20 cellular contexts compared by ENCODE assay signal in the genomic region with DNA sequence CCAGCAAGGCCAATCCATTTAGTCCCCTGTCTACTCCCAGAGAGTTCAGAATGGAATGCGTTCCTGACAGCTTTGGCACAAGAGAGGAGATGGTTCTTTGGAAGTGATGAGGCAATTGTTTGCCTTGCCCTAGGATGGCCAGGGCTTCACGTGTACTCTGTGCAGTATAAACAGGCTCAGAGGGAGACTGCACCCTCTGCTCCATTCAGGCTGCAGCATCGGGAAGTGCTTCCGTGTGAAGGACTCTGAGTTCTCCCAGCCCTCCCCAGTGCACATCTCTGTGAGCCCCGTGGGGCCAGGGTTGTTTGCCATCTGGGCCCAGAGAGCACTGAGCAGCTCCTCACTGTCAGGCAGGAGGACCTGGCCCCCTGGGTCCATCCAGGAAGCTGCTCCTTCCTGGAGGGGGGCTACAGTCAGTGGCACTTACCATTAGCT.
DNase-seq lines count a peak whose midpoint lies in the region; ATAC-seq, FAIRE-seq and TF ChIP-seq lines count a peak whose summit lies in the region.
"Had no signal": no experiment of that assay in that cellular context is flagged by ENCODE, and none has a peak within 500 bp of the region (broad histone marks: within the 10 kb centered on the region; RNA-seq: fewer than 3 reads in every experiment).

No MANE protein-coding gene starts in this region.

- peak; percentile 67 to 82 for DNase-seq in T47D (ENCODE audit: low read depth in 1 of 2, low spot score in 1 of 2)
- no peak for DNase-seq in MCF 10A (ENCODE audit: unreplicated experiment)
- peak; percentile 10 for DNase-seq in astrocyte of the spinal cord (ENCODE audit: low read depth, low spot score)
- DNase-seq in HepG2 (ENCODE audit: low spot score): peak; percentile 88
- DNase-seq in cerebellar nuclear complex (lab: John Stamatoyannopoulos, UW): no peak
- DNase-seq: CD8-positive, alpha-beta memory T cell; DMS79 treated with DMSO at 0.1 percent for 48 hours; H7; Karpas-422; NCI-H1092 treated with DMSO at 0.1 percent for 48 hours; NCI-H146; NCI-H2029 treated with DMSO at 0.1 percent for 48 hours; NCI-H748 treated with DMSO at 0.1 percent for 48 hours; NK-92 treated with Interleukin-12 subunit alpha and Interleukin-12 subunit beta, amount 100 ng/mL, for 24 hours; Right ventricle myocardium superior; SK-N-SH had no signal

- in situ Hi-C loops in T47D (cut with HindIII; ENCODE audit: low pct_unique_long_range_greater_than_20kb, low sequenced_read_pairs): no loop called here
- in situ Hi-C loops in astrocyte of the spinal cord (cut with HindIII; ENCODE audit: low sequenced_read_pairs): no loop called here
- in situ Hi-C loops in HepG2 (cut with HindIII; ENCODE audit: extremely low pct_ligation_motif_present, low pct_unique_long_range_greater_than_20kb): loop anchor here (10.0 kb wide), 1 partner anchor 294 kb away; a partner anchor contains a TSS

- CTCF ChIA-PET in MCF 10A (lab: Yijun Ruan, JAX) (interaction anchor here (0.5 to 1.4 kb wide), 3 partner anchors 30 to 298 kb away, joined by 3 read pairs; no protein-coding TSS in a partner anchor), HepG2 (lab: Yijun Ruan, JAX; ENCODE audit: low intra/inter-chr PET ratio, low total read pairs) (no interaction called here)

- peaks cover 48% of the 10 kb centered on the region for H3K27me3 Mint-ChIP-seq in MCF 10A (ENCODE audit: insufficient read depth, unreplicated experiment)

- H3K4me2 ChIP-seq in HepG2 (ENCODE audit: low read depth, low read length): peak overlapping the region; percentile 59
- H3K4me2 ChIP-seq: SK-N-SH had no signal

- peak overlapping the region; percentile 24; the same call in 1 of the 2 replicates for H3K9ac ChIP-seq in HepG2 (ENCODE audit: insufficient read depth, low read depth, low read length)
- H3K9ac ChIP-seq: SK-N-SH had no signal

- 0% methylated on average over 2 of the region's 5 CpGs for WGBS in HepG2 (ENCODE audit: low lambda C conversion rate)

- H3K27me3 ChIP-seq in HepG2 (ENCODE audit: control insufficient read depth in 1 of 2, insufficient read depth in 2 of 2, low read length in 2 of 2): no peaks in the 10 kb centered on the region

- intact Hi-C loops in MCF 10A (cut with micrococcal nuclease) (loop anchor here (10.0 kb wide), 1 partner anchor 306 kb away; no protein-coding TSS in a partner anchor), HepG2 (cut with micrococcal nuclease; ENCODE audit: unreplicated experiment) (loop anchor here (10.0 kb wide), 1 partner anchor 294 kb away; a partner anchor contains a TSS)

- H2AFZ ChIP-seq in HepG2 (ENCODE audit: low read length): no peak overlapping the region

- H3K36me3 ChIP-seq in HepG2 (replicated peaks in 1 of 2; ENCODE audit: control insufficient read depth in 1 of 2, insufficient read depth in 2 of 2, low read length in 2 of 2): no peaks in the 10 kb centered on the region

- POLR2A ChIA-PET in MCF 10A (lab: Yijun Ruan, JAX): no interaction called here
- POLR2A ChIA-PET in HepG2 (lab: Yijun Ruan, JAX): interaction anchor here (0.5 to 2.5 kb wide), 3 partner anchors 10 to 598 kb away, joined by 3 to 23 read pairs (median 3); no protein-coding TSS in a partner anchor

- no peaks in the 10 kb centered on the region for H3K79me2 ChIP-seq in HepG2 (ENCODE audit: insufficient read depth, low read length)

- no peaks in the 10 kb centered on the region for H4K20me1 ChIP-seq in HepG2 (ENCODE audit: insufficient read depth, low read length)

- no peaks in the 10 kb centered on the region for H3K9me3 Mint-ChIP-seq in MCF 10A (ENCODE audit: unreplicated experiment)
- H3K9me3 Mint-ChIP-seq: CD8-positive, alpha-beta memory T cell; IgD-negative memory B cell had no signal

- H3K4me1 ChIP-seq in HepG2 (ENCODE audit: insufficient read depth, low read length): peaks cover 56% of the 10 kb centered on the region

- H3K27ac ChIP-seq in HepG2 (ENCODE audit: extremely low read length, insufficient read depth, low read length): peak overlapping the region; percentile 76

- no peak for TF ChIP-seq RAD21 in HepG2 (CRISPR knock-in tag; IDR thresholded peaks at IDR 0.05)

- no peaks in the 10 kb centered on the region for H3K36me3 Mint-ChIP-seq in MCF 10A (ENCODE audit: insufficient read depth, unreplicated experiment)
- H3K36me3 Mint-ChIP-seq: CD8-positive, alpha-beta memory T cell; IgD-negative memory B cell had no signal

- no peak overlapping the region for H3K27ac Mint-ChIP-seq in MCF 10A (ENCODE audit: low read depth, unreplicated experiment)

- ATAC-seq in HepG2 (peak; percentile 98), GM21825 (IDR thresholded peaks at IDR 0.05; ENCODE audit: unreplicated experiment) (no peak)
- no peak for ATAC-seq in activated CD4-positive, CD25-positive, alpha-beta regulatory T cell treated with anti-CD3 and anti-CD28 coated beads, Interleukin-2, amount 50 U/mL, for 24 hours

- no peaks in the 10 kb centered on the region for H3K9me3 ChIP-seq in HepG2 (ENCODE audit: low read length)
- H3K9me3 ChIP-seq: SK-N-SH had no signal

- TF ChIP-seq POLR2A in HepG2 (IDR thresholded peaks at IDR 0.05; ENCODE audit: insufficient read depth in 1 of 2, low read depth in 2 of 2, low read length in 2 of 2): peak; percentile 41; a peak in 2 of 4 replicates

- no peak overlapping the region for H3K4me3 ChIP-seq in astrocyte of the spinal cord (ENCODE audit: low read depth, low read length)
- peak overlapping the region in 1 of 3 experiments; percentile 38; a peak in 2 of 6 replicates for H3K4me3 ChIP-seq in HepG2 (replicated peaks in 1 of 3; ENCODE audit: insufficient read depth in 1 of 3, low read depth in 2 of 3, low read length in 3 of 3)

- H3K4me3 Mint-ChIP-seq in MCF 10A (ENCODE audit: unreplicated experiment): no peak overlapping the region
- H3K4me3 Mint-ChIP-seq: CD8-positive, alpha-beta memory T cell; IgD-negative memory B cell had no signal

- no TSS peak for BruUV-seq in MCF 10A (replicated peaks; lab: Mats Ljungman, UMichigan)
- no TSS peak for BruUV-seq in HepG2 (replicated peaks; lab: Mats Ljungman, UMichigan)

- no peaks in the 10 kb centered on the region for H3K4me1 Mint-ChIP-seq in MCF 10A (ENCODE audit: insufficient read depth, unreplicated experiment)

- TF ChIP-seq EP300 in HepG2 (IDR thresholded peaks at IDR 0.05; ENCODE audit: low read depth in 2 of 2, low read length in 2 of 2) (peak in 1 of 2 experiments; percentile 88; a peak in 2 of 4 replicates), HepG2 (CRISPR knock-in tag; IDR thresholded peaks at IDR 0.05; ENCODE audit: borderline replicate concordance) (peak; percentile 76; the same call in 1 of the 2 replicates)

- TF ChIP-seq CTCF in MCF 10A (IDR thresholded peaks at IDR 0.05; ENCODE audit: unreplicated experiment) (no peak), astrocyte of the spinal cord (IDR thresholded peaks at IDR 0.05; ENCODE audit: low read depth, low read length) (no peak), HepG2 (CRISPR knock-in tag; IDR thresholded peaks at IDR 0.05) (no peak)

- peak; percentile 96 for FAIRE-seq in HepG2 (lab: Jason Lieb, UNC)
- FAIRE-seq: D721Med had no signal

TF ChIP-seq in HepG2, 621 proteins besides CTCF, POLR2A, EP300 and RAD21 (continues in another document):
- TF ChIP-seq SYNCRIP (IDR thresholded peaks at IDR 0.05; ENCODE audit: insufficient read depth, low read depth, low read length): no peak
- no peak for TF ChIP-seq ZNF484 (CRISPR knock-in tag; IDR thresholded peaks at IDR 0.05; ENCODE audit: borderline replicate concordance, low read depth)
- TF ChIP-seq, protein P1, sequence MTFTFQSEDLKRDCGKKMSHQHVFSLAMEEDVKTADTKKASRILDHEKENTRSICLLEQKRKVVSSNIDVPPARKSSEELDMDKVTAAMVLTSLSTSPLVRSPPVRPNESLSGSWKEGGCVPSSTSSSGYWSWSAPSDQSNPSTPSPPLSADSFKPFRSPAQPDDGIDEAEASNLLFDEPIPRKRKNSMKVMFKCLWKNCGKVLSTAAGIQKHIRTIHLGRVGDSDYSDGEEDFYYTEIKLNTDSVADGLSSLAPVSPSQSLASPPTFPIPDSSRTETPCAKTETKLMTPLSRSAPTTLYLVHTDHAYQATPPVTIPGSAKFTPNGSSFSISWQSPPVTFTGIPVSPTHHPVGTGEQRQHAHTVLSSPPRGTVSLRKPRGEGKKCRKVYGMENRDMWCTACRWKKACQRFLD (CRISPR knock-in tag; IDR thresholded peaks at IDR 0.05; ENCODE audit: borderline replicate concordance): no peak
- 0 out of 2 replicates have a peak, but pooled peaks have one; percentile 2 for TF ChIP-seq SMC3 (IDR thresholded peaks at IDR 0.05; ENCODE audit: low read length)
- TF ChIP-seq CBX1 (IDR thresholded peaks at IDR 0.05; ENCODE audit: low read depth): no peak
- TF ChIP-seq ZMYM2 (CRISPR knock-in tag; IDR thresholded peaks at IDR 0.05): no peak
- no peak; the same call in 1 of the 2 replicates for TF ChIP-seq ZNF501 (CRISPR knock-in tag; IDR thresholded peaks at IDR 0.05)
- no peak for TF ChIP-seq PAWR (CRISPR knock-in tag; IDR thresholded peaks at IDR 0.05; ENCODE audit: borderline replicate concordance)
- no peak for TF ChIP-seq ZNF441 (CRISPR knock-in tag; IDR thresholded peaks at IDR 0.05; ENCODE audit: borderline replicate concordance)
- TF ChIP-seq, protein P2, sequence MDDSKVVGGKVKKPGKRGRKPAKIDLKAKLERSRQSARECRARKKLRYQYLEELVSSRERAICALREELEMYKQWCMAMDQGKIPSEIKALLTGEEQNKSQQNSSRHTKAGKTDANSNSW (CRISPR knock-in tag; IDR thresholded peaks at IDR 0.05; ENCODE audit: borderline replicate concordance): no peak
- TF ChIP-seq, protein P3, sequence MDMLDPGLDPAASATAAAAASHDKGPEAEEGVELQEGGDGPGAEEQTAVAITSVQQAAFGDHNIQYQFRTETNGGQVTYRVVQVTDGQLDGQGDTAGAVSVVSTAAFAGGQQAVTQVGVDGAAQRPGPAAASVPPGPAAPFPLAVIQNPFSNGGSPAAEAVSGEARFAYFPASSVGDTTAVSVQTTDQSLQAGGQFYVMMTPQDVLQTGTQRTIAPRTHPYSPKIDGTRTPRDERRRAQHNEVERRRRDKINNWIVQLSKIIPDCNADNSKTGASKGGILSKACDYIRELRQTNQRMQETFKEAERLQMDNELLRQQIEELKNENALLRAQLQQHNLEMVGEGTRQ (IDR thresholded peaks at IDR 0.05; ENCODE audit: low read depth, low read length): no peak
- TF ChIP-seq, protein P3 (CRISPR knock-in tag; IDR thresholded peaks at IDR 0.05; ENCODE audit: borderline replicate concordance): 0 out of 2 replicates have a peak, but pooled peaks have one; percentile 35
- TF ChIP-seq TP53 (CRISPR knock-in tag; conservative IDR thresholded peaks at IDR 0.05): peak; percentile 65; the same call in 1 of the 2 replicates

Comparison
In these comparisons a context has a peak if more than half of its experiments do, and no peak if none do; other contexts are left out.
1. DNase-seq: peak in T47D (2 of 2), astrocyte of the spinal cord (single experiment) and HepG2 (single experiment); none in MCF 10A (single experiment) and cerebellar nuclear complex (0 of 2).